In genomic region chr1:96362623-96363022, GRCh38 we compare ENCODE assay signal across 8 cellular contexts.
DNase-seq lines count a peak whose midpoint lies in the region; ATAC-seq and TF ChIP-seq lines count a peak whose summit lies in the region.

No MANE protein-coding gene starts in this region.

- H3K4me2 ChIP-seq in Loucy (ENCODE audit: low read depth, low read length, poor library complexity, severe bottlenecking) (peak overlapping the region; percentile 30), mammary epithelial cell (ENCODE audit: insufficient read depth, low read depth, low read length) (peak overlapping the region; percentile 37)

- no peaks in the 10 kb centered on the region for H3K79me2 ChIP-seq in ACC112 (ENCODE audit: control insufficient read depth, insufficient read depth, low read length, unreplicated experiment)
- H3K79me2 ChIP-seq in Loucy (ENCODE audit: insufficient read depth, low read length) = no peaks in the 10 kb centered on the region
- H3K79me2 ChIP-seq in mammary epithelial cell (ENCODE audit: insufficient read depth, low read length) = no peaks in the 10 kb centered on the region

- peak overlapping the region; percentile 76 for H3K27ac Mint-ChIP-seq in stimulated activated naive CD8-positive, alpha-beta T cell treated with anti-CD3 and anti-CD28 coated beads, Interleukin-15, Interleukin-2, amounts not matched to agents 100 ng/mL and 50 ng/mL, for 24 hours

- peak overlapping the region; percentile 85 for H3K27ac ChIP-seq in ACC112 (ENCODE audit: low read depth, low read length)
- peak overlapping the region; percentile 68 for H3K27ac ChIP-seq in mammary epithelial cell (ENCODE audit: insufficient read depth, low read depth, low read length)

- no peaks in the 10 kb centered on the region for H3F3A ChIP-seq in Loucy (ENCODE audit: low read depth)

- peaks cover 71% of the 10 kb centered on the region for H3K4me1 ChIP-seq in ACC112 (ENCODE audit: control insufficient read depth, insufficient read depth, low read length, unreplicated experiment)
- H3K4me1 ChIP-seq in Loucy (ENCODE audit: insufficient read depth, low read length, poor library complexity, severe bottlenecking) = peaks cover 5% of the 10 kb centered on the region
- peaks cover 39% of the 10 kb centered on the region for H3K4me1 ChIP-seq in mammary epithelial cell (ENCODE audit: insufficient read depth, low read length)

- H3K9me3 Mint-ChIP-seq in stimulated activated naive CD8-positive, alpha-beta T cell treated with anti-CD3 and anti-CD28 coated beads, Interleukin-15, Interleukin-2, amounts not matched to agents 100 ng/mL and 50 ng/mL, for 24 hours = peaks cover 7% of the 10 kb centered on the region

- in situ Hi-C loops in mammary epithelial cell (cut with MboI; ENCODE audit: low sequenced_read_pairs in 2 of 2) = loop anchor here in 1 of 2 donors (25.0 kb wide), 1 partner anchor 200 kb away; no protein-coding TSS in a partner anchor

- H3K27me3 ChIP-seq in ACC112 (ENCODE audit: insufficient read depth, low read length) (no peaks in the 10 kb centered on the region), Loucy (ENCODE audit: insufficient read depth, low read length, poor library complexity, severe bottlenecking) (no peaks in the 10 kb centered on the region), mammary epithelial cell (ENCODE audit: insufficient read depth, low read length) (no peaks in the 10 kb centered on the region)

- H3K27me3 Mint-ChIP-seq in stimulated activated naive CD8-positive, alpha-beta T cell treated with anti-CD3 and anti-CD28 coated beads, Interleukin-15, Interleukin-2, amounts not matched to agents 100 ng/mL and 50 ng/mL, for 24 hours = peaks cover 4% of the 10 kb centered on the region

- DNase-seq in mammary epithelial cell = peak; percentile 98
- no peak for DNase-seq in stimulated activated CD4-positive, alpha-beta T cell treated with anti-CD3 and anti-CD28 coated beads, Interleukin-4, amount 100 ng/mL, for 1 hour
- DNase-seq in activated CD8-positive, alpha-beta memory T cell treated with anti-CD3 and anti-CD28 coated beads, Interleukin-2, amount 50 U/mL, for 48 hours = no peak

- dilution Hi-C loops in mammary epithelial cell (cut with HindIII; ENCODE audit: low sequenced_read_pairs) = no loop called here

- no peaks in the 10 kb centered on the region for H3K9me2 ChIP-seq in Loucy (replicated peaks; ENCODE audit: low read depth, low read length)

- BruUV-seq in mammary epithelial cell (replicated peaks; lab: Mats Ljungman, UMichigan) = no TSS peak

- H3K36me3 Mint-ChIP-seq in stimulated activated naive CD8-positive, alpha-beta T cell treated with anti-CD3 and anti-CD28 coated beads, Interleukin-15, Interleukin-2, amounts not matched to agents 100 ng/mL and 50 ng/mL, for 24 hours (ENCODE audit: low read depth) = peaks cover 4% of the 10 kb centered on the region

- H3K36me3 ChIP-seq in ACC112 (ENCODE audit: insufficient read depth, low read length) (no peaks in the 10 kb centered on the region), Loucy (ENCODE audit: insufficient read depth, low read length) (no peaks in the 10 kb centered on the region), mammary epithelial cell (ENCODE audit: insufficient read depth, low read length) (no peaks in the 10 kb centered on the region)

- H3K9me3 ChIP-seq in Loucy (ENCODE audit: insufficient read depth, low read depth, low read length) (no peaks in the 10 kb centered on the region), mammary epithelial cell (replicated peaks; ENCODE audit: insufficient read depth, low read length) (no peaks in the 10 kb centered on the region)

- CTCF ChIA-PET in mammary epithelial cell (lab: Charles Lee; ENCODE audit: low non-redundant PET) = interaction anchor here (0.6 kb wide), 1 partner anchor 335 kb away, joined by 9 read pairs; no protein-coding TSS in a partner anchor

- intact Hi-C loops in mammary epithelial cell (cut with micrococcal nuclease) = loop anchor here (2.0 to 10.0 kb wide), 5 partner anchors 54 to 362 kb away; partner anchors contain the start of gene PTBP2

- H2AFZ ChIP-seq in ACC112 (ENCODE audit: low read length, unreplicated experiment) = no peak overlapping the region
- H2AFZ ChIP-seq in Loucy (ENCODE audit: low read length) = no peak overlapping the region
- peak overlapping the region; percentile 10 for H2AFZ ChIP-seq in mammary epithelial cell (ENCODE audit: low read depth, low read length)

- H3K9ac ChIP-seq in Loucy (ENCODE audit: low read depth, low read length, poor library complexity, severe bottlenecking) (no peak overlapping the region), mammary epithelial cell (ENCODE audit: insufficient read depth, low read length) (no peak overlapping the region)

- H3K4me1 Mint-ChIP-seq in stimulated activated naive CD8-positive, alpha-beta T cell treated with anti-CD3 and anti-CD28 coated beads, Interleukin-15, Interleukin-2, amounts not matched to agents 100 ng/mL and 50 ng/mL, for 24 hours (ENCODE audit: low read depth) = peaks cover 17% of the 10 kb centered on the region

- peak overlapping the region; percentile 39; the same call in 1 of the 2 replicates for H3K4me3 ChIP-seq in ACC112 (ENCODE audit: low read depth, low read length)
- no peak overlapping the region for H3K4me3 ChIP-seq in Loucy (ENCODE audit: low read length, poor library complexity, severe bottlenecking)
- no peak overlapping the region for H3K4me3 ChIP-seq in mammary epithelial cell (replicated peaks in 1 of 3; ENCODE audit: insufficient read depth in 1 of 3, low read depth in 2 of 3, low read length in 3 of 3)

- ATAC-seq in GM21423 (IDR thresholded peaks at IDR 0.05; ENCODE audit: unreplicated experiment) = peak; percentile 68
- no peak for ATAC-seq in GM21360 (IDR thresholded peaks at IDR 0.05; ENCODE audit: unreplicated experiment)

- H3K4me3 Mint-ChIP-seq in stimulated activated naive CD8-positive, alpha-beta T cell treated with anti-CD3 and anti-CD28 coated beads, Interleukin-15, Interleukin-2, amounts not matched to agents 100 ng/mL and 50 ng/mL, for 24 hours = no peak overlapping the region

- H4K20me1 ChIP-seq in Loucy (ENCODE audit: insufficient read depth, low read length, poor library complexity, severe bottlenecking) = no peaks in the 10 kb centered on the region
- no peaks in the 10 kb centered on the region for H4K20me1 ChIP-seq in mammary epithelial cell (ENCODE audit: insufficient read depth, low read length)

- no peak for TF ChIP-seq CTCF in Loucy (conservative IDR thresholded peaks at IDR 0.05; ENCODE audit: low read length)
- no peak for TF ChIP-seq CTCF in mammary epithelial cell (conservative IDR thresholded peaks at IDR 0.05 in 1 of 2, IDR thresholded peaks at IDR 0.05 in 1 of 2; ENCODE audit: extremely low read depth in 1 of 2, insufficient read depth in 1 of 2, low read depth in 1 of 2, low read length in 2 of 2)
